ENCODE assay signal across 8 cellular contexts in the genomic region with DNA sequence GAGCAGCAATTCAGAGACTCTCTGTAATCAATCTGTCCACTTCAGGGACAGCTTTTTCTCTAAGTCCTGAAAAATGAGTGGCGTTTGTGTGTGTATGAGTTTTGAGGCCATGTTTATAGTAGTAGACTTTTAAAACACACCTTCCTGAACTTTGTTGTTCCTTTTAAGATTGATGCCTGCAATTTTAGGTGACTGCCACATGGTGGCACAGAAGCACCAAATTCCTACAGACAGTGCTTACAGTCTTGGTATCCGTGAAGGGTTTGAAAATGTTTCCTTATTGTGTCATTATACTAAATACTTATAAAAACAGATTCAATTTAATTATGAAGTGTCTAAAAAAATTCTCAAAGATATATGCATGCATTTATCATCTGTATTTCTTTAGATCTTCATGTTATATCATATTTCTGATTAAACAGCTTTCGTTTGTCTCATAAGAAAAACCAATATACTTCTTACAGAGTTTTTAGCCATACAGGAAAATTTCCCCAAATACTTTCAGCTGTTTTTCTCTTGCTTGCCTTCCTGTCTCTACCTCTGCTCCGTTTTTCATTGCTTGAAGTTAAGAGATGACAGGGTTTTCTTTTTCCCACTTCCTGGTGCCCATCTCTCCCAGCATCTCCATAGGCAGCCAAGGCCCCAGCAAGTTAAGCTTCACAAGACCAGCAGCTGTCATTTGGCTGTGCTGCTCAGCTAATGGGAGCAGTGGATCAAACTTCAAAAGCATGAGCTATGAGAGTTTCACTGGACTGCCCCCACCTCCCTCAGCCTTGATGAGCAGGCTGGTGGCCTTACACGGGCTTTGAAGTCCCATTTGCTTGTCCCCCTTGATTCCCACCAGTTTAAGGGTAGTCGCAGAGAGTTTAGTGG.
DNase-seq lines count a peak whose midpoint lies in the region; ATAC-seq and TF ChIP-seq lines count a peak whose summit lies in the region.

No MANE protein-coding gene starts in this region.

- H3K36me3 Mint-ChIP-seq in activated T-helper 17 cell treated with anti-CD3 and anti-CD28 coated beads, Interleukin-2, amount 50 U/mL, for 72 hours (ENCODE audit: low read depth): no peaks in the 10 kb centered on the region

- no peak overlapping the region for H3K27ac Mint-ChIP-seq in activated T-helper 17 cell treated with anti-CD3 and anti-CD28 coated beads, Interleukin-2, amount 50 U/mL, for 72 hours

- H3K4me3 Mint-ChIP-seq in activated T-helper 17 cell treated with anti-CD3 and anti-CD28 coated beads, Interleukin-2, amount 50 U/mL, for 72 hours: no peak overlapping the region

- peak; percentile 77 for TF ChIP-seq CTCF in GM06990 (IDR thresholded peaks at IDR 0.05; ENCODE audit: insufficient read depth, low read length, poor library complexity, severe bottlenecking)

- H3K27me3 Mint-ChIP-seq in activated T-helper 17 cell treated with anti-CD3 and anti-CD28 coated beads, Interleukin-2, amount 50 U/mL, for 72 hours: peaks cover 15% of the 10 kb centered on the region

- H3K27me3 ChIP-seq in GM06990 (replicated peaks; ENCODE audit: control insufficient read depth, insufficient read depth, low read length): no peaks in the 10 kb centered on the region

- no peak overlapping the region for H3K27ac ChIP-seq in SK-N-MC

- H3K9me3 Mint-ChIP-seq in activated T-helper 17 cell treated with anti-CD3 and anti-CD28 coated beads, Interleukin-2, amount 50 U/mL, for 72 hours: peaks cover 6% of the 10 kb centered on the region

- H3K9ac ChIP-seq in SK-N-MC (ENCODE audit: insufficient read length): no peak overlapping the region

- H3K4me3 ChIP-seq in GM06990 (replicated peaks; ENCODE audit: low read depth, low read length): no peak overlapping the region
- H3K4me3 ChIP-seq in SK-N-MC: no peak overlapping the region

- H3K36me3 ChIP-seq in GM06990 (ENCODE audit: control insufficient read depth, insufficient read depth, low read length) (no peaks in the 10 kb centered on the region), SK-N-MC (ENCODE audit: insufficient read depth, low read length) (no peaks in the 10 kb centered on the region)

- DNase-seq in GM06990 (ENCODE audit: extremely low read depth, insufficient read length): no peak
- DNase-seq in SK-N-MC (ENCODE audit: low read depth, low spot score): peak; percentile 16
- peak; percentile 22 for DNase-seq in iPS DF 4.7 (ENCODE audit: extremely low read depth, low spot score)
- DNase-seq in stimulated activated naive CD4-positive, alpha-beta T cell (lab: John Stamatoyannopoulos, UW): no peak
- DNase-seq in midbrain (lab: John Stamatoyannopoulos, UW): no peak

- H3K9me3 ChIP-seq in SK-N-MC (ENCODE audit: low read depth, low read length): no peaks in the 10 kb centered on the region

- H3K4me1 Mint-ChIP-seq in activated T-helper 17 cell treated with anti-CD3 and anti-CD28 coated beads, Interleukin-2, amount 50 U/mL, for 72 hours: no peaks in the 10 kb centered on the region

- peak; percentile 43 for ATAC-seq in HG02642 (IDR thresholded peaks at IDR 0.05; ENCODE audit: poor library complexity, unreplicated experiment)
- no peak for ATAC-seq in HG02840 (IDR thresholded peaks at IDR 0.05; ENCODE audit: low FRiP score, unreplicated experiment)
- no peak for ATAC-seq in activated T-helper 17 cell treated with anti-CD3 and anti-CD28 coated beads, Interleukin-2, amount 50 U/mL, for 72 hours (replicated peaks)

Comparison
In these comparisons a context has a peak if more than half of its experiments do, and no peak if none do; other contexts are left out.
1. DNase-seq: peak in SK-N-MC (single experiment) and iPS DF 4.7 (single experiment); none in GM06990 (single experiment), stimulated activated naive CD4-positive, alpha-beta T cell (0 of 6) and midbrain (single experiment).